Comparison of ENCODE assay signal across 10 cellular contexts in genomic region chr12:131242741-131243496, GRCh38.
DNase-seq lines count a peak whose midpoint lies in the region; ATAC-seq, FAIRE-seq and TF ChIP-seq lines count a peak whose summit lies in the region.
"Had no signal": no experiment of that assay in that cellular context is flagged by ENCODE, and none has a peak within 500 bp of the region (broad histone marks: within the 10 kb centered on the region; RNA-seq: fewer than 3 reads in every experiment).

No MANE protein-coding gene starts in this region.

- H3K27ac ChIP-seq in A549, result peak overlapping the region; percentile 4 to 79; a peak in 3 of 6 replicates
- H3K27ac ChIP-seq: heart left ventricle had no signal

- WGBS in A549 (ENCODE audit: missing lambda C conversion rate), result 64% methylated on average over 5 of the region's 5 CpGs

- ATAC-seq in A549 (peak; percentile 36 to 92; a peak in 4 of 6 replicates), HG02759 (IDR thresholded peaks at IDR 0.05; ENCODE audit: unreplicated experiment) (no peak), GM18868 (IDR thresholded peaks at IDR 0.05; ENCODE audit: unreplicated experiment) (no peak), HG02571 (IDR thresholded peaks at IDR 0.05; ENCODE audit: unreplicated experiment) (no peak)
- ATAC-seq: heart left ventricle had no signal

- POLR2A ChIA-PET in A549 (lab: Yijun Ruan, JAX), result no interaction called here

- peaks cover 8% of the 10 kb centered on the region for H3K4me1 ChIP-seq in A549
- H3K4me1 ChIP-seq: heart left ventricle had no signal

- H3K4me2 ChIP-seq in A549, result no peak overlapping the region

- no peak for TF ChIP-seq CTCF in A549 (IDR thresholded peaks at IDR 0.05)
- TF ChIP-seq CTCF in fibroblast of mammary gland (conservative IDR thresholded peaks at IDR 0.05; ENCODE audit: control insufficient read depth, insufficient read depth, low read depth, low read length), result no peak

- H3K4me3 ChIP-seq in A549 (no peak overlapping the region), fibroblast of mammary gland (ENCODE audit: control insufficient read depth, low read depth, low read length) (no peak overlapping the region)
- H3K4me3 ChIP-seq: heart left ventricle had no signal

- TF ChIP-seq RAD21 in A549 (conservative IDR thresholded peaks at IDR 0.05 in 1 of 2, IDR thresholded peaks at IDR 0.05 in 1 of 2), result no peak

- TF ChIP-seq EP300 in A549 (IDR thresholded peaks at IDR 0.05), result no peak

- DNase-seq in A549 (ENCODE audit: low read depth in 1 of 2, low spot score in 1 of 2), result peak; percentile 77 to 94
- peak; percentile 71 for DNase-seq in DMS 273 (lab: John Stamatoyannopoulos, UW; ENCODE audit: unreplicated experiment)
- peak; percentile 33 for DNase-seq in NCI-H2196 (lab: John Stamatoyannopoulos, UW; ENCODE audit: unreplicated experiment)
- peak; percentile 2 for DNase-seq in fibroblast of mammary gland (ENCODE audit: low read depth)
- DNase-seq in LoVo (ENCODE audit: low spot score), result no peak
- DNase-seq: NCI-H774 had no signal

- CTCF ChIA-PET in A549 (lab: Yijun Ruan, JAX), result no interaction called here

- FAIRE-seq in A549 (lab: Jason Lieb, UNC), result no peak

- peaks cover 19% of the 10 kb centered on the region for H3K9me3 ChIP-seq in A549

- TF ChIP-seq POLR2A in A549 (IDR thresholded peaks at IDR 0.05; ENCODE audit: low read length), result no peak

TF ChIP-seq in A549, 52 proteins besides CTCF, POLR2A, EP300 and RAD21:
- TF ChIP-seq USF2 (IDR thresholded peaks at IDR 0.05) (peak; percentile 86), HEYL (CRISPR knock-in tag; IDR thresholded peaks at IDR 0.05) (0 out of 2 replicates have a peak, but pooled peaks have one; percentile 53), BCL3 (IDR thresholded peaks at IDR 0.05) (no peak), FOSL2 (IDR thresholded peaks at IDR 0.05) (no peak), FOSL2 (CRISPR knock-in tag; IDR thresholded peaks at IDR 0.05) (0 out of 2 replicates have a peak, but pooled peaks have one; percentile 5), ZSCAN20 (CRISPR knock-in tag; IDR thresholded peaks at IDR 0.05) (peak; percentile 56; the same call in 1 of the 2 replicates), EHF (CRISPR knock-in tag; IDR thresholded peaks at IDR 0.05) (no peak)
TF ChIP-seq in A549: peak in this region for 4.

Comparison
In these comparisons a context has a peak if more than half of its experiments do, and no peak if none do; other contexts are left out.
1. ATAC-seq: peak in A549 (2 of 2); none in HG02759 (single experiment), GM18868 (single experiment) and HG02571 (single experiment).